12 cellular contexts compared by ENCODE assay signal in the genomic region with DNA sequence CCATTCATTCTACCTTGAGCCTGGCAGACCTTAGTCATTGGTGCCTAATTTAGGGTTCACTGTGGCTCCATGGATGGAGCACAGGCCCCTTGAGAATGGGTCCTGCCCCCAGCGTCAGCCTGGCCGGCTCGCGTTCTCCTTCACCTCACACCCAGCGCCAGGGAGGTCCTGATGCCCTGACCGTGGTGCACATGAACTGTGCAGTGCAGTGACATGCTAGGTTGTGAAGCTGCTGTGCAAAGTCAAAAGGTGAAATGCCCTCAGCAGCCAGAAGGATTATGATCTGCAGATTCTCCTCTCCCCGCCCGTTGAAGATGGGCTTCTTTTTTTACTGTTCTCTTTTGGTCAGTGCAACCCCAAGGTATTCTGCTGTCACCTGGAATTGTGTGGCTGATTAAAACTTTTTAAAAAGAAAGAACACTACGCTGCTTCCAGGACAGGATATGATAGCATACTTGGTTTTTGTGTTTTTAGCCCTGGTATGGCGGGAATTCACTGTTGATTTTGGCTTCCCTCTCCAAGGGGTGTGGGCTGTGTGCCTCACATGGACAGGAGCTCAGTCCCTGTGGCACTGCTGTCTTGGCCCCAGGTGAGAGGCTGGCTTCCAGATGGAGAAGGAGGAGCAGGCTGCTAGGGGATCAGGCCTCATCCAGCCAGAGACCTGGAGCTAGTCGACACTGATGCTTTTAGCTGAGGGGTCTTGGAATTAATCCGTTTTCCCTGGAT. TPM values are rescaled to one million over a fixed set of nuclear protein-coding genes. Genes with fewer than 3 reads are reported as not detected.
DNase-seq lines count a peak whose midpoint lies in the region; ATAC-seq and TF ChIP-seq lines count a peak whose summit lies in the region.
"Had no signal": no experiment of that assay in that cellular context is flagged by ENCODE, and none has a peak within 500 bp of the region (broad histone marks: within the 10 kb centered on the region; RNA-seq: fewer than 3 reads in every experiment).

No MANE protein-coding gene starts in this region.

- peaks cover 25 to 31% of the 10 kb centered on the region in 2 donors for H3K36me3 Mint-ChIP-seq in stimulated activated naive B cell treated with anti-CD40 and anti-IgM and Interleukin-4, amounts not matched to agents 10 μg/mL and 1 μg/mL and 100 μg/mL, for 72 hours

- H3K4me1 ChIP-seq in SJSA1 (replicated peaks) (peaks cover 35% of the 10 kb centered on the region), esophagus muscularis mucosa (peaks cover 19 to 74% (median 62%) of the 10 kb centered on the region in 4 donors)

- H3K9me3 ChIP-seq in SJSA1 (replicated peaks): no peaks in the 10 kb centered on the region
- no peaks in the 10 kb centered on the region for H3K9me3 ChIP-seq in esophagus muscularis mucosa

- H3K36me3 ChIP-seq in SJSA1 (peaks cover 24% of the 10 kb centered on the region), esophagus muscularis mucosa (peaks cover 0 to 19% (median 12%) of the 10 kb centered on the region in 4 donors)

- no peak for TF ChIP-seq POLR2A in esophagus muscularis mucosa (IDR thresholded peaks at IDR 0.05; ENCODE audit: low read depth)

- H3K27me3 ChIP-seq in SJSA1 (replicated peaks): no peaks in the 10 kb centered on the region
- H3K27me3 ChIP-seq in esophagus muscularis mucosa: no peaks in the 10 kb centered on the region

- H3K4me3 Mint-ChIP-seq in stimulated activated naive B cell treated with anti-CD40 and anti-IgM and Interleukin-4, amounts not matched to agents 10 μg/mL and 1 μg/mL and 100 μg/mL, for 72 hours: no peak overlapping the region

- H3K27ac ChIP-seq in SJSA1 (peak overlapping the region; percentile 9; the same call in 1 of the 2 replicates), esophagus muscularis mucosa (replicated peaks in 1 of 4) (peak overlapping the region; percentile 36 to 83 (median 52))
- H3K27ac ChIP-seq: KMS-11 had no signal

- H3K27me3 Mint-ChIP-seq in stimulated activated naive B cell treated with anti-CD40 and anti-IgM and Interleukin-4, amounts not matched to agents 10 μg/mL and 1 μg/mL and 100 μg/mL, for 72 hours: no peaks in the 10 kb centered on the region

- H3K4me3 ChIP-seq in SJSA1: no peak overlapping the region
- no peak overlapping the region for H3K4me3 ChIP-seq in esophagus muscularis mucosa

- ATAC-seq in stimulated activated naive B cell treated with anti-CD40 and anti-IgM and Interleukin-4, amounts not matched to agents 10 μg/mL and 1 μg/mL and 100 μg/mL, for 72 hours (replicated peaks): no peak
- ATAC-seq in GM18867 (IDR thresholded peaks at IDR 0.05; ENCODE audit: unreplicated experiment): no peak
- no peak for ATAC-seq in HG03571 (IDR thresholded peaks at IDR 0.05; ENCODE audit: unreplicated experiment)

- DNase-seq in Caki2 (ENCODE audit: low read depth) (peak; percentile 67), SJSA1 (ENCODE audit: low read depth in 1 of 2, low spot score in 2 of 2) (no peak), esophagus muscularis mucosa (ENCODE audit: extremely low spot score) (no peak), nucleus accumbens (lab: John Stamatoyannopoulos, UW) (no peak)
- DNase-seq in stimulated activated naive B cell treated with anti-CD40 and anti-IgM and Interleukin-4, amounts not matched to agents 10 μg/mL and 1 μg/mL and 100 μg/mL, for 72 hours: no peak
- DNase-seq in activated CD4-positive, alpha-beta T cell treated with anti-CD3 and anti-CD28 coated beads, Interleukin-2, amount 50 U/mL, for 48 hours: no peak
- DNase-seq: activated effector memory CD4-positive, alpha-beta T cell treated with Interleukin-2 at 50 U/mL for 16 hours; DMS79 treated with DMSO at 0.1 percent for 48 hours; NCI-H2171 treated with DMSO at 0.1 percent for 48 hours had no signal

- peak overlapping the region; percentile 91 for H3K27ac Mint-ChIP-seq in stimulated activated naive B cell treated with anti-CD40 and anti-IgM and Interleukin-4, amounts not matched to agents 10 μg/mL and 1 μg/mL and 100 μg/mL, for 72 hours

- no peak for TF ChIP-seq CTCF in esophagus muscularis mucosa (IDR thresholded peaks at IDR 0.05)

- intact Hi-C loops in esophagus muscularis mucosa (cut with DNase I): no loop called here

- no peak for TF ChIP-seq EP300 in esophagus muscularis mucosa (IDR thresholded peaks at IDR 0.05)

- peaks cover 27 to 36% of the 10 kb centered on the region in 2 donors for H3K4me1 Mint-ChIP-seq in stimulated activated naive B cell treated with anti-CD40 and anti-IgM and Interleukin-4, amounts not matched to agents 10 μg/mL and 1 μg/mL and 100 μg/mL, for 72 hours

- in situ Hi-C loops in Caki2 (cut with HindIII; ENCODE audit: low pct_unique_long_range_greater_than_20kb, low sequenced_read_pairs): no loop called here

- 74% methylated on average over 12 of the region's 12 CpGs for WGBS in esophagus muscularis mucosa

- no peaks in the 10 kb centered on the region for H3K9me3 Mint-ChIP-seq in stimulated activated naive B cell treated with anti-CD40 and anti-IgM and Interleukin-4, amounts not matched to agents 10 μg/mL and 1 μg/mL and 100 μg/mL, for 72 hours

RNA-seq across cellular contexts. Expression of gene TTC7A, which starts 24.0 kb away (rescaled TPM):
- total RNA-seq in Caki2 (2014; rRNA removed; shearing (Covaris generic); ENCODE audit: low replicate concordance): 20.3 and 22.3 TPM in 2 replicates
- 12.0 and 12.2 TPM in 2 replicates for total RNA-seq in SJSA1 (2014; rRNA removed; shearing (Covaris generic))
- 10 to 100 TPM; 17.1 to 38.0 (median 24.8) TPM for total RNA-seq in esophagus muscularis mucosa

RNA-seq across cellular contexts. Expression of gene MCFD2, which starts 49.4 kb away (rescaled TPM):
- 135 and 173 TPM in 2 replicates for total RNA-seq in Caki2 (2014; rRNA removed; shearing (Covaris generic); ENCODE audit: low replicate concordance)
- 95.7 and 97.6 TPM in 2 replicates for total RNA-seq in SJSA1 (2014; rRNA removed; shearing (Covaris generic))
- total RNA-seq in esophagus muscularis mucosa: 10 to 100 TPM; 61.9 to 89.5 (median 74.2) TPM
